Comparison of ENCODE assay signal across 15 cellular contexts in genomic region chr5:56060276-56061110, GRCh38.
DNase-seq lines count a peak whose midpoint lies in the region; ATAC-seq and TF ChIP-seq lines count a peak whose summit lies in the region.
"Had no signal": no experiment of that assay in that cellular context is flagged by ENCODE, and none has a peak within 500 bp of the region (broad histone marks: within the 10 kb centered on the region; RNA-seq: fewer than 3 reads in every experiment).

No MANE protein-coding gene starts in this region.

- H3K4me1 Mint-ChIP-seq in activated T-cell treated with anti-CD3 and anti-CD28 coated beads, Interleukin-2, amount 50 U/mL, for 24 hours (ENCODE audit: low read depth), result peaks cover 78% of the 10 kb centered on the region
- H3K4me1 Mint-ChIP-seq in activated T-cell treated with anti-CD3 and anti-CD28 coated beads, Interleukin-2, amount 50 U/mL, for 72 hours (ENCODE audit: low read depth), result peaks cover 82% of the 10 kb centered on the region
- H3K4me1 Mint-ChIP-seq in mesothelial cell of epicardium, result peaks cover 29% of the 10 kb centered on the region
- peaks cover 11% of the 10 kb centered on the region for H3K4me1 Mint-ChIP-seq in type B pancreatic cell (ENCODE audit: unreplicated experiment)

- no peak overlapping the region for H3K4me3 ChIP-seq in foreskin fibroblast (ENCODE audit: low read depth in 1 of 2, low read length in 2 of 2)
- H3K4me3 ChIP-seq: adrenal gland, upper lobe of right lung had no signal

- H3K4me3 Mint-ChIP-seq in activated T-cell treated with anti-CD3 and anti-CD28 coated beads, Interleukin-2, amount 50 U/mL, for 24 hours, result no peak overlapping the region
- H3K4me3 Mint-ChIP-seq in activated T-cell treated with anti-CD3 and anti-CD28 coated beads, Interleukin-2, amount 50 U/mL, for 72 hours, result peak overlapping the region; percentile 27 to 47
- H3K4me3 Mint-ChIP-seq in mesothelial cell of epicardium, result no peak overlapping the region
- no peak overlapping the region for H3K4me3 Mint-ChIP-seq in type B pancreatic cell

- no peak for DNase-seq in activated T-cell treated with anti-CD3 and anti-CD28 coated beads, Interleukin-2, amount 50 U/mL, for 24 hours
- DNase-seq in activated T-cell treated with anti-CD3 and anti-CD28 coated beads, Interleukin-2, amount 50 U/mL, for 1 hour, result no peak
- peak; percentile 51 to 74 for DNase-seq in activated T-cell treated with anti-CD3 and anti-CD28 coated beads, Interleukin-2, amount 50 U/mL, for 72 hours
- DNase-seq in mesothelial cell of epicardium (ENCODE audit: low spot score in 2 of 2, unreplicated experiment in 2 of 2), result no peak
- no peak for DNase-seq in type B pancreatic cell (ENCODE audit: extremely low spot score, unreplicated experiment)
- no peak for DNase-seq in DMS114 treated with DMSO at 0.1 percent for 48 hours (lab: John Stamatoyannopoulos, UW; ENCODE audit: unreplicated experiment)
- DNase-seq in foreskin fibroblast, result no peak
- no peak for DNase-seq in retina
- DNase-seq: adrenal gland, dermis blood vessel endothelial cell, DMS79, HCEC 1CT, NCI-H524, right cardiac atrium had no signal

- TF ChIP-seq CTCF in mesothelial cell of epicardium (IDR thresholded peaks at IDR 0.05; ENCODE audit: unreplicated experiment), result no peak
- no peak for TF ChIP-seq CTCF in type B pancreatic cell (conservative IDR thresholded peaks at IDR 0.05)
- no peak for TF ChIP-seq CTCF in foreskin fibroblast (IDR thresholded peaks at IDR 0.05; ENCODE audit: low read depth, low read length)

- peak overlapping the region; percentile 30 for H3K27ac Mint-ChIP-seq in activated T-cell treated with anti-CD3 and anti-CD28 coated beads, Interleukin-2, amount 50 U/mL, for 24 hours
- H3K27ac Mint-ChIP-seq in activated T-cell treated with anti-CD3 and anti-CD28 coated beads, Interleukin-2, amount 50 U/mL, for 72 hours, result no peak overlapping the region
- H3K27ac Mint-ChIP-seq in mesothelial cell of epicardium (peak overlapping the region; percentile 62), type B pancreatic cell (peak overlapping the region; percentile 1)

- no peaks in the 10 kb centered on the region for H3K36me3 Mint-ChIP-seq in activated T-cell treated with anti-CD3 and anti-CD28 coated beads, Interleukin-2, amount 50 U/mL, for 24 hours (ENCODE audit: low read depth)
- H3K36me3 Mint-ChIP-seq in activated T-cell treated with anti-CD3 and anti-CD28 coated beads, Interleukin-2, amount 50 U/mL, for 72 hours (ENCODE audit: insufficient read depth in 2 of 2), result peaks cover 0 to 2% of the 10 kb centered on the region in 2 donors
- H3K36me3 Mint-ChIP-seq in mesothelial cell of epicardium (no peaks in the 10 kb centered on the region), type B pancreatic cell (no peaks in the 10 kb centered on the region)

- peak; percentile 60 to 69 for ATAC-seq in activated T-cell treated with anti-CD3 and anti-CD28 coated beads, Interleukin-2, amount 50 U/mL, for 72 hours (replicated peaks in 1 of 2)
- ATAC-seq: right cardiac atrium, upper lobe of right lung had no signal

- H3K9me3 Mint-ChIP-seq in activated T-cell treated with anti-CD3 and anti-CD28 coated beads, Interleukin-2, amount 50 U/mL, for 24 hours, result no peaks in the 10 kb centered on the region
- H3K9me3 Mint-ChIP-seq in activated T-cell treated with anti-CD3 and anti-CD28 coated beads, Interleukin-2, amount 50 U/mL, for 72 hours, result no peaks in the 10 kb centered on the region
- H3K9me3 Mint-ChIP-seq in mesothelial cell of epicardium (no peaks in the 10 kb centered on the region), type B pancreatic cell (peaks cover 9% of the 10 kb centered on the region)

- no peaks in the 10 kb centered on the region for H3K27me3 Mint-ChIP-seq in activated T-cell treated with anti-CD3 and anti-CD28 coated beads, Interleukin-2, amount 50 U/mL, for 24 hours
- peaks cover 7% of the 10 kb centered on the region for H3K27me3 Mint-ChIP-seq in activated T-cell treated with anti-CD3 and anti-CD28 coated beads, Interleukin-2, amount 50 U/mL, for 72 hours (ENCODE audit: low read depth)
- no peaks in the 10 kb centered on the region for H3K27me3 Mint-ChIP-seq in mesothelial cell of epicardium (ENCODE audit: low read depth)
- H3K27me3 Mint-ChIP-seq in type B pancreatic cell, result peaks cover 3% of the 10 kb centered on the region

Comparison
In these comparisons a context has a peak if more than half of its experiments do, and no peak if none do; other contexts are left out.
1. DNase-seq: peak in activated T-cell treated with anti-CD3 and anti-CD28 coated beads, Interleukin-2, amount 50 U/mL, for 72 hours (2 of 2); none in activated T-cell treated with anti-CD3 and anti-CD28 coated beads, Interleukin-2, amount 50 U/mL, for 24 hours (single experiment), activated T-cell treated with anti-CD3 and anti-CD28 coated beads, Interleukin-2, amount 50 U/mL, for 1 hour (single experiment), mesothelial cell of epicardium (0 of 2), type B pancreatic cell (single experiment), DMS114 treated with DMSO at 0.1 percent for 48 hours (single experiment), foreskin fibroblast (0 of 2) and retina (single experiment).
2. H3K4me3 Mint-ChIP-seq: peak in activated T-cell treated with anti-CD3 and anti-CD28 coated beads, Interleukin-2, amount 50 U/mL, for 72 hours (2 of 2); none in activated T-cell treated with anti-CD3 and anti-CD28 coated beads, Interleukin-2, amount 50 U/mL, for 24 hours (single experiment), mesothelial cell of epicardium (single experiment) and type B pancreatic cell (single experiment).